In the genomic region with DNA sequence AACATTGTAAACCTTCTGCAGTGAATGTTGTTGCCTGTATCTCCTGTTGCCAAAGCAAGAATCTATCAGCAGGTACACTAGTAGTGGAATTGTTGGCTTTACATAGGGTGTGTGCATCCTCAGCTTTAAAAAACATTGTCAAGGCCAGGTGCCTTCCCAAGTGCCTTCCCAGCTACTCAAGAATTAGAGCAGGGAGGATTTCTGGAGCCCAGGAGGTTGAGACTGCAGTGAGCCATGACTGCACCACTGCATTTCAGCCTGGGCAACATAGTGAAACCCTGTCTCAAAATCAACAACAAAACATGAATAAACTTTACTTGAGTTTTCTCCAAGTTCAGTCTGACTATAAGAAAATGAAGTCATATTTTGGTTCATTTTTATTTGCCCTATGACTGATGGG, we compare ENCODE assay signal across 22 cellular contexts.
"Had no signal": no experiment of that assay in that cellular context is flagged by ENCODE, and none has a peak within 500 bp of the region (broad histone marks: within the 10 kb centered on the region; RNA-seq: fewer than 3 reads in every experiment).

No MANE protein-coding gene starts in this region.

- H3K4me2 ChIP-seq: neural progenitor cell had no signal

- H3K9ac ChIP-seq: neural progenitor cell, parathyroid adenoma had no signal

- H3K4me3 ChIP-seq: neural progenitor cell, ovary, psoas muscle, right lobe of liver, sigmoid colon, stomach, thoracic aorta, tibial artery, transverse colon, upper lobe of right lung, uterus had no signal

- H3K27me3 ChIP-seq: neural progenitor cell, ovary, right lobe of liver, uterus had no signal

- H3K4me1 ChIP-seq: neural progenitor cell, uterus had no signal

- H3K79me2 ChIP-seq: parathyroid adenoma had no signal

- H3K36me3 ChIP-seq: neural progenitor cell, ovary, right lobe of liver, sigmoid colon, stomach, thoracic aorta, tibial artery, transverse colon, upper lobe of right lung, uterus had no signal

- H3K27ac ChIP-seq: neural progenitor cell, ovary, parathyroid adenoma, psoas muscle, right lobe of liver, sigmoid colon, stomach, thoracic aorta, tibial artery, transverse colon, upper lobe of right lung, uterus had no signal

- DNase-seq: natural killer cell; occipital lobe; ovary; psoas muscle; right cardiac atrium; right lobe of liver; sigmoid colon; small intestine; stimulated activated CD4-positive, alpha-beta T cell treated with anti-CD3 and anti-CD28 coated beads, Interleukin-15, amount 100 ng/mL, for 24 hours; stimulated activated CD4-positive, alpha-beta T cell treated with anti-CD3 and anti-CD28 coated beads, Interleukin-2, amount 100 ng/mL, for 24 hours; stimulated activated CD4-positive, alpha-beta T cell treated with anti-CD3 and anti-CD28 coated beads, Interleukin-2, amount 100 ng/mL, for 48 hours; stimulated activated CD4-positive, alpha-beta T cell treated with anti-CD3 and anti-CD28 coated beads, Interleukin-4, amount 100 ng/mL, for 24 hours; stimulated activated naive B cell treated with anti-CD40 and anti-IgM and Interleukin-4, amounts not matched to agents 10 μg/mL and 1 μg/mL and 100 μg/mL, for 72 hours; stimulated activated naive CD4-positive, alpha-beta T cell treated with Interleukin-2 at 50 U/mL for 16 hours; stomach; tibial artery; transverse colon; upper lobe of right lung; uterus had no signal
